Comparison of ENCODE assay signal across 8 cellular contexts in genomic region chr17:29179232-29180036, GRCh38. TPM values are rescaled to one million over a fixed set of nuclear protein-coding genes. Genes with fewer than 3 reads are reported as not detected.
A peak's percentile ranks its signal among the peaks of the same experiment; 100 is the strongest.
DNase-seq lines count a peak whose midpoint lies in the region; ATAC-seq and TF ChIP-seq lines count a peak whose summit lies in the region.

No MANE protein-coding gene starts in this region.

- H3K4me3 ChIP-seq in BLaER1 (peak overlapping the region; percentile 72), RWPE2 (ENCODE audit: severe bottlenecking) (peak overlapping the region; percentile 42)
- H3K4me3 ChIP-seq in effector memory CD4-positive, alpha-beta T cell (ENCODE audit: insufficient read depth, low read depth, low read length, poor library complexity, severe bottlenecking): peak overlapping the region; percentile 35

- H3K27me3 ChIP-seq in BLaER1 (no peaks in the 10 kb centered on the region), RWPE2 (ENCODE audit: insufficient read depth, poor library complexity, severe bottlenecking) (no peaks in the 10 kb centered on the region)
- H3K27me3 ChIP-seq in effector memory CD4-positive, alpha-beta T cell (replicated peaks; ENCODE audit: control insufficient read depth, insufficient read depth, low read length, poor library complexity, severe bottlenecking): no peaks in the 10 kb centered on the region

- H3K27me3 Mint-ChIP-seq in HFFc6 (ENCODE audit: insufficient read depth): peaks cover 4% of the 10 kb centered on the region; the same call in 1 of the 2 replicates
- H3K27me3 Mint-ChIP-seq in mesothelial cell of epicardium (ENCODE audit: low read depth): peaks cover 8% of the 10 kb centered on the region

- ATAC-seq in RWPE2 (ENCODE audit: low read depth): peak; percentile 68
- ATAC-seq in HG03342 (IDR thresholded peaks at IDR 0.05; ENCODE audit: unreplicated experiment): no peak

- H3K9me3 ChIP-seq in BLaER1: peaks cover 11% of the 10 kb centered on the region
- no peaks in the 10 kb centered on the region for H3K9me3 ChIP-seq in RWPE2 (ENCODE audit: severe bottlenecking)
- no peaks in the 10 kb centered on the region for H3K9me3 ChIP-seq in effector memory CD4-positive, alpha-beta T cell (ENCODE audit: control insufficient read depth, low read length)

- peak overlapping the region; percentile 77 for H3K9ac ChIP-seq in BLaER1

- TF ChIP-seq CTCF in HFFc6 (IDR thresholded peaks at IDR 0.05) (no peak), RWPE2 (IDR thresholded peaks at IDR 0.05; ENCODE audit: poor library complexity, severe bottlenecking) (no peak), mesothelial cell of epicardium (IDR thresholded peaks at IDR 0.05; ENCODE audit: unreplicated experiment) (no peak)

- 0 out of 2 replicates have a peak, but pooled peaks cover 5% of the 10 kb centered on the region for H4K20me1 ChIP-seq in BLaER1

- H3K36me3 Mint-ChIP-seq in HFFc6 (ENCODE audit: low read depth) (no peaks in the 10 kb centered on the region), mesothelial cell of epicardium (peaks cover 3% of the 10 kb centered on the region)

- H3K36me3 ChIP-seq in BLaER1: no peaks in the 10 kb centered on the region
- peaks cover 5% of the 10 kb centered on the region; the same call in 1 of the 2 replicates for H3K36me3 ChIP-seq in RWPE2 (ENCODE audit: low read depth)
- H3K36me3 ChIP-seq in effector memory CD4-positive, alpha-beta T cell (ENCODE audit: control insufficient read depth, insufficient read depth, low read length): no peaks in the 10 kb centered on the region

- H3K4me3 Mint-ChIP-seq in HFFc6 (peak overlapping the region; percentile 85), mesothelial cell of epicardium (peak overlapping the region; percentile 78)

- H3K27ac Mint-ChIP-seq in HFFc6: peak overlapping the region; percentile 36; the same call in 1 of the 2 replicates
- peak overlapping the region; percentile 61 for H3K27ac Mint-ChIP-seq in mesothelial cell of epicardium

- no peaks in the 10 kb centered on the region for H3K9me3 Mint-ChIP-seq in HFFc6
- H3K9me3 Mint-ChIP-seq in mesothelial cell of epicardium: peaks cover 11% of the 10 kb centered on the region

- DNase-seq in HFFc6 (no peak), RWPE2 (ENCODE audit: low spot score) (peak; percentile 94), mesothelial cell of epicardium (ENCODE audit: low spot score in 2 of 2, unreplicated experiment in 2 of 2) (no peak), ureter (ENCODE audit: low spot score) (peak; percentile 72), NOMO-1 treated with DMSO at 0.1 percent for 48 hours (lab: John Stamatoyannopoulos, UW; ENCODE audit: unreplicated experiment) (no peak)
- DNase-seq in effector memory CD4-positive, alpha-beta T cell: no peak

- H3K4me2 ChIP-seq in BLaER1: peak overlapping the region; percentile 98

- H3K4me1 ChIP-seq in BLaER1: peaks cover 56% of the 10 kb centered on the region
- H3K4me1 ChIP-seq in RWPE2 (ENCODE audit: insufficient read depth, poor library complexity, severe bottlenecking): peaks cover 32% of the 10 kb centered on the region
- H3K4me1 ChIP-seq in effector memory CD4-positive, alpha-beta T cell (ENCODE audit: control insufficient read depth, insufficient read depth, low read length, poor library complexity, severe bottlenecking): peaks cover 7% of the 10 kb centered on the region

- H3K27ac ChIP-seq in BLaER1 (peak overlapping the region; percentile 61), RWPE2 (ENCODE audit: poor library complexity, severe bottlenecking) (peak overlapping the region; percentile 90)
- H3K27ac ChIP-seq in effector memory CD4-positive, alpha-beta T cell (ENCODE audit: insufficient read depth, low read length, poor library complexity, severe bottlenecking): no peak overlapping the region

- H3K4me1 Mint-ChIP-seq in HFFc6 (ENCODE audit: low read depth) (peaks cover 45% of the 10 kb centered on the region), mesothelial cell of epicardium (peaks cover 36% of the 10 kb centered on the region)

RNA-seq across cellular contexts. Expression of gene MYO18A, which starts 0.8 kb away (rescaled TPM):
- 10 to 100 TPM; 39.2 to 57.7 (median 42.9) TPM for total RNA-seq in HFFc6 (2021; fragmentation: NEBNext Ultra II Directional; extraction: Animal tissue kit (Norgen Biotek cat#: 25700))
- total RNA-seq in mesothelial cell of epicardium (55.0 to 58.4 TPM (median 56.8 TPM) in 3 replicates), ureter (74.5 TPM)

Comparison
In these comparisons a context has a peak if more than half of its experiments do, and no peak if none do; other contexts are left out.
1. DNase-seq: peak in RWPE2 (single experiment) and ureter (single experiment); none in HFFc6 (single experiment), effector memory CD4-positive, alpha-beta T cell (0 of 3), mesothelial cell of epicardium (0 of 2) and NOMO-1 treated with DMSO at 0.1 percent for 48 hours (single experiment).
2. Peak in every context shown above with its lines, with median percentiles within 50 percentile points of each other: H3K4me3 ChIP-seq.